26 cellular contexts compared by ENCODE assay signal in genomic region chr7:140928491-140929309, GRCh38. TPM values are rescaled to one million over a fixed set of nuclear protein-coding genes. Genes with fewer than 3 reads are reported as not detected.
A peak's percentile ranks its signal among the peaks of the same experiment; 100 is the strongest.
DNase-seq lines count a peak whose midpoint lies in the region; ATAC-seq and TF ChIP-seq lines count a peak whose summit lies in the region.
"Had no signal": no experiment of that assay in that cellular context is flagged by ENCODE, and none has a peak within 500 bp of the region (broad histone marks: within the 10 kb centered on the region; RNA-seq: fewer than 3 reads in every experiment).

No MANE protein-coding gene starts in this region.

- H3K27me3 Mint-ChIP-seq in MCF 10A (ENCODE audit: insufficient read depth, unreplicated experiment) = peaks cover 17% of the 10 kb centered on the region
- peaks cover 6% of the 10 kb centered on the region for H3K27me3 Mint-ChIP-seq in glutamatergic neuron (ENCODE audit: unreplicated experiment)
- H3K27me3 Mint-ChIP-seq: IgD-negative memory B cell had no signal

- dilution Hi-C loops in mammary epithelial cell (cut with HindIII; ENCODE audit: low sequenced_read_pairs) = no loop called here

- 31% methylated on average over 3 of the region's 4 CpGs for WGBS in mammary epithelial cell (ENCODE audit: low coverage, missing lambda C conversion rate)

- H3K4me1 Mint-ChIP-seq in MCF 10A (ENCODE audit: insufficient read depth, unreplicated experiment) = no peaks in the 10 kb centered on the region
- H3K4me1 Mint-ChIP-seq in glutamatergic neuron (ENCODE audit: low read depth, unreplicated experiment) = no peaks in the 10 kb centered on the region

- H4K20me1 ChIP-seq in mammary epithelial cell (ENCODE audit: insufficient read depth, low read length) = no peaks in the 10 kb centered on the region
- H4K20me1 ChIP-seq in PC-3 (ENCODE audit: low read length) = 0 out of 2 replicates have a peak, but pooled peaks cover under 1% of the 10 kb centered on the region

- no peaks in the 10 kb centered on the region for H3K9me3 ChIP-seq in mammary epithelial cell (replicated peaks; ENCODE audit: insufficient read depth, low read length)
- H3K9me3 ChIP-seq in PC-3 (ENCODE audit: low read length) = no peaks in the 10 kb centered on the region
- no peaks in the 10 kb centered on the region for H3K9me3 ChIP-seq in parathyroid adenoma (ENCODE audit: control insufficient read depth, low read length)
- H3K9me3 ChIP-seq: BLaER1, SJCRH30 had no signal

- CTCF ChIA-PET in mammary epithelial cell (lab: Charles Lee; ENCODE audit: low non-redundant PET) = no interaction called here
- CTCF ChIA-PET in MCF 10A (lab: Yijun Ruan, JAX) = interaction anchor here (0.7 to 2.9 kb wide), 3 partner anchors 9 to 118 kb away, joined by 3 to 8 read pairs (median 4); no protein-coding TSS in a partner anchor
- CTCF ChIA-PET in PC-3 (lab: Charles Lee) = interaction anchor here (0.6 kb wide), 1 partner anchor 138 kb away, joined by 3 read pairs; no protein-coding TSS in a partner anchor

- no peak overlapping the region for H3K27ac Mint-ChIP-seq in MCF 10A (ENCODE audit: low read depth, unreplicated experiment)
- H3K27ac Mint-ChIP-seq in glutamatergic neuron (ENCODE audit: unreplicated experiment) = no peak overlapping the region

- ATAC-seq in PC-3 (peak; percentile 36), HG03565 (IDR thresholded peaks at IDR 0.05; ENCODE audit: unreplicated experiment) (no peak)
- ATAC-seq: GM12878, Right ventricle myocardium inferior had no signal

- DNase-seq in mammary epithelial cell (peak; percentile 27), MCF 10A (ENCODE audit: unreplicated experiment) (no peak), PC-3 (peak; percentile 72), epithelial cell of esophagus (ENCODE audit: low read depth) (peak; percentile 72), glutamatergic neuron (no peak), cerebellar nuclear complex (lab: John Stamatoyannopoulos, UW) (no peak)
- DNase-seq: 8988T; ACHN; CD4-positive, CD25-positive, alpha-beta regulatory T cell; GOT3; HCEC 1CT; NCI-H1092 treated with DMSO at 0.1 percent for 48 hours; NCI-H1436; NCI-H187; NCI-H2081 treated with DMSO at 0.1 percent for 48 hours; NCI-H2171; NCI-H345; NCI-H524; NCI-H774; SJCRH30 had no signal

- H3K9me3 Mint-ChIP-seq in MCF 10A (ENCODE audit: unreplicated experiment) (no peaks in the 10 kb centered on the region), glutamatergic neuron (ENCODE audit: unreplicated experiment) (peaks cover 10% of the 10 kb centered on the region)
- H3K9me3 Mint-ChIP-seq: IgD-negative memory B cell had no signal

- H3K4me2 ChIP-seq in mammary epithelial cell (ENCODE audit: insufficient read depth, low read depth, low read length) = no peak overlapping the region
- peak overlapping the region; percentile 63 for H3K4me2 ChIP-seq in PC-3 (ENCODE audit: low read length)
- H3K4me2 ChIP-seq in parathyroid adenoma (ENCODE audit: low read length) = no peak overlapping the region
- H3K4me2 ChIP-seq: BLaER1 had no signal

- H3K4me3 ChIP-seq in mammary epithelial cell (replicated peaks in 1 of 3; ENCODE audit: insufficient read depth in 1 of 3, low read depth in 2 of 3, low read length in 3 of 3) = no peak overlapping the region
- H3K4me3 ChIP-seq in PC-3 (ENCODE audit: low read length) = peak overlapping the region; percentile 24; the same call in 1 of the 2 replicates
- H3K4me3 ChIP-seq in epithelial cell of esophagus (ENCODE audit: low read length) = no peak overlapping the region
- H3K4me3 ChIP-seq in parathyroid adenoma (ENCODE audit: low read depth, low read length) = no peak overlapping the region
- H3K4me3 ChIP-seq: BLaER1, GM12878, SJCRH30 had no signal

- H3K36me3 ChIP-seq in mammary epithelial cell (ENCODE audit: insufficient read depth, low read length) (no peaks in the 10 kb centered on the region), PC-3 (ENCODE audit: low read depth, low read length) (no peaks in the 10 kb centered on the region), parathyroid adenoma (ENCODE audit: control insufficient read depth, insufficient read depth, low read length) (no peaks in the 10 kb centered on the region)
- H3K36me3 ChIP-seq: BLaER1, SJCRH30 had no signal

- in situ Hi-C loops in mammary epithelial cell (cut with MboI; ENCODE audit: low sequenced_read_pairs in 2 of 2) = no loop called here

- intact Hi-C loops in mammary epithelial cell (cut with micrococcal nuclease) (loop anchor here (10.0 kb wide), 1 partner anchor 234 kb away; the partner anchor contains the start of gene NDUFB2), MCF 10A (cut with micrococcal nuclease) (no loop called here), PC-3 (cut with micrococcal nuclease) (loop anchor here (10.0 kb wide), 1 partner anchor 254 kb away; the partner anchor contains the start of gene ADCK2)

- no peaks in the 10 kb centered on the region for H3K27me3 ChIP-seq in mammary epithelial cell (ENCODE audit: insufficient read depth, low read length)
- H3K27me3 ChIP-seq in PC-3 (ENCODE audit: low read length) = no peaks in the 10 kb centered on the region
- no peaks in the 10 kb centered on the region for H3K27me3 ChIP-seq in parathyroid adenoma (ENCODE audit: control insufficient read depth, insufficient read depth, low read length)
- H3K27me3 ChIP-seq: BLaER1, SJCRH30 had no signal

- no peak for TF ChIP-seq CTCF in mammary epithelial cell (conservative IDR thresholded peaks at IDR 0.05 in 1 of 2, IDR thresholded peaks at IDR 0.05 in 1 of 2; ENCODE audit: extremely low read depth in 1 of 2, insufficient read depth in 1 of 2, low read depth in 1 of 2, low read length in 2 of 2)
- no peak for TF ChIP-seq CTCF in MCF 10A (IDR thresholded peaks at IDR 0.05; ENCODE audit: unreplicated experiment)
- TF ChIP-seq CTCF in PC-3 (conservative IDR thresholded peaks at IDR 0.05; ENCODE audit: low read depth, low read length) = no peak
- no peak for TF ChIP-seq CTCF in epithelial cell of esophagus (IDR thresholded peaks at IDR 0.05; ENCODE audit: insufficient read depth, low read depth, low read length, missing control alignments)
- TF ChIP-seq CTCF in parathyroid adenoma (IDR thresholded peaks at IDR 0.05) = no peak
- no peak for TF ChIP-seq CTCF in glutamatergic neuron (IDR thresholded peaks at IDR 0.05; ENCODE audit: partially characterized antibody, unreplicated experiment)

- H3F3A ChIP-seq in PC-3 (ENCODE audit: low read length, unreplicated experiment) = no peaks in the 10 kb centered on the region

- H3K4me3 Mint-ChIP-seq in MCF 10A (ENCODE audit: unreplicated experiment) (no peak overlapping the region), glutamatergic neuron (ENCODE audit: unreplicated experiment) (no peak overlapping the region)

- peaks cover 9% of the 10 kb centered on the region for H3K79me2 ChIP-seq in mammary epithelial cell (ENCODE audit: insufficient read depth, low read length)
- H3K79me2 ChIP-seq in PC-3 (ENCODE audit: low read length) = peaks cover 7% of the 10 kb centered on the region
- no peaks in the 10 kb centered on the region for H3K79me2 ChIP-seq in parathyroid adenoma

- BruUV-seq in mammary epithelial cell (replicated peaks; lab: Mats Ljungman, UMichigan) = no TSS peak
- no TSS peak for BruUV-seq in MCF 10A (replicated peaks; lab: Mats Ljungman, UMichigan)
- no TSS peak for BruUV-seq in PC-3 (replicated peaks; lab: Mats Ljungman, UMichigan)

- H3K27ac ChIP-seq in mammary epithelial cell (ENCODE audit: insufficient read depth, low read depth, low read length) (no peak overlapping the region), PC-3 (ENCODE audit: low read length) (peak overlapping the region; percentile 44), parathyroid adenoma (no peak overlapping the region)
- H3K27ac ChIP-seq: BLaER1, SJCRH30 had no signal

- H3K4me1 ChIP-seq in mammary epithelial cell (ENCODE audit: insufficient read depth, low read length) (peaks cover 4% of the 10 kb centered on the region), PC-3 (ENCODE audit: insufficient read depth, low read length) (peaks cover 18% of the 10 kb centered on the region), parathyroid adenoma (no peaks in the 10 kb centered on the region)
- H3K4me1 ChIP-seq: SJCRH30 had no signal

- H3K36me3 Mint-ChIP-seq in MCF 10A (ENCODE audit: insufficient read depth, unreplicated experiment) (peaks cover 5% of the 10 kb centered on the region), glutamatergic neuron (ENCODE audit: unreplicated experiment) (no peaks in the 10 kb centered on the region)
- H3K36me3 Mint-ChIP-seq: CD4-positive, CD25-positive, alpha-beta regulatory T cell; IgD-negative memory B cell had no signal

- POLR2A ChIA-PET in MCF 10A (lab: Yijun Ruan, JAX) = interaction anchor here (0.5 kb wide), 1 partner anchor 96 kb away, joined by 3 read pairs; no protein-coding TSS in a partner anchor
- POLR2A ChIA-PET in PC-3 (lab: Charles Lee; ENCODE audit: unreplicated experiment) = no interaction called here

- H2AFZ ChIP-seq in mammary epithelial cell (ENCODE audit: low read depth, low read length) = no peak overlapping the region
- H2AFZ ChIP-seq in PC-3 (ENCODE audit: low read length) = peak overlapping the region; percentile 25
- H2AFZ ChIP-seq in parathyroid adenoma = peak overlapping the region; percentile 20

- H3K9ac ChIP-seq in mammary epithelial cell (ENCODE audit: insufficient read depth, low read length) (no peak overlapping the region), PC-3 (ENCODE audit: low read length) (no peak overlapping the region), parathyroid adenoma (no peak overlapping the region)
- H3K9ac ChIP-seq: BLaER1 had no signal

- H3K9me2 ChIP-seq in PC-3 (replicated peaks; ENCODE audit: low read length) = no peaks in the 10 kb centered on the region

RNA-seq across cellular contexts. Expression of gene BRAF, which starts 4.0 kb away (rescaled TPM):
- 10 to 100 TPM; 22.8 to 26.6 TPM for total RNA-seq in mammary epithelial cell
- 7.6 TPM for polyA plus RNA-seq in mammary epithelial cell
- 33.0 TPM for polyA minus RNA-seq in mammary epithelial cell
- total RNA-seq in MCF 10A (2022) = 32.2 and 33.7 TPM in 2 replicates
- total RNA-seq in PC-3 (2014; rRNA removed) = 15.2 and 15.7 TPM in 2 replicates
- total RNA-seq in glutamatergic neuron (ENCODE audit: unreplicated experiment) = 40.9 TPM

Comparison
In these comparisons a context has a peak if more than half of its experiments do, and no peak if none do; other contexts are left out.
1. DNase-seq: peak in mammary epithelial cell (single experiment), PC-3 (single experiment) and epithelial cell of esophagus (single experiment); none in MCF 10A (single experiment), glutamatergic neuron (single experiment) and cerebellar nuclear complex (0 of 2).